ENCODE assay signal across 1 cellular context in the genomic region with DNA sequence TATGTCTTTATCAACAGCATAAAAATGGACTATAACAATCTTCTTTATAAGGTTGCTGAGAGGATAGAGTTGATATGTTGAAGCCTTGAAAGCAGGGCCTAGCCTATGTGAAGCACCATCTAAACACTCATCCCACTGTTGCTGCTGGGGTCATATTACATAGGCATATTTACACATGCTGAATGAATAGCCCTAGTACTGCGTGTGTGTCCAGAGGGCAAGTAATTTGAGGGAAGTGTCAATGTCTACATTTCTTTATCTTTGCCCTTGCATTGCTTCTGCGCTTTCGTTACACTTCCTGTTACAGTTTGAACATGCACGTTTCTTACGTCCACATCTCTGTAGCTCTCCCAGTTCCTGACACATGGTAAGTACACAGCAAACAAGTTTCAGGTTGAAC.
TF ChIP-seq lines count a peak whose summit lies in the region.

No MANE protein-coding gene starts in this region.

TF ChIP-seq in HepG2, 621 proteins besides CTCF, POLR2A, EP300 and RAD21 (continued from another document and continues in another):
- TF ChIP-seq, protein P1, sequence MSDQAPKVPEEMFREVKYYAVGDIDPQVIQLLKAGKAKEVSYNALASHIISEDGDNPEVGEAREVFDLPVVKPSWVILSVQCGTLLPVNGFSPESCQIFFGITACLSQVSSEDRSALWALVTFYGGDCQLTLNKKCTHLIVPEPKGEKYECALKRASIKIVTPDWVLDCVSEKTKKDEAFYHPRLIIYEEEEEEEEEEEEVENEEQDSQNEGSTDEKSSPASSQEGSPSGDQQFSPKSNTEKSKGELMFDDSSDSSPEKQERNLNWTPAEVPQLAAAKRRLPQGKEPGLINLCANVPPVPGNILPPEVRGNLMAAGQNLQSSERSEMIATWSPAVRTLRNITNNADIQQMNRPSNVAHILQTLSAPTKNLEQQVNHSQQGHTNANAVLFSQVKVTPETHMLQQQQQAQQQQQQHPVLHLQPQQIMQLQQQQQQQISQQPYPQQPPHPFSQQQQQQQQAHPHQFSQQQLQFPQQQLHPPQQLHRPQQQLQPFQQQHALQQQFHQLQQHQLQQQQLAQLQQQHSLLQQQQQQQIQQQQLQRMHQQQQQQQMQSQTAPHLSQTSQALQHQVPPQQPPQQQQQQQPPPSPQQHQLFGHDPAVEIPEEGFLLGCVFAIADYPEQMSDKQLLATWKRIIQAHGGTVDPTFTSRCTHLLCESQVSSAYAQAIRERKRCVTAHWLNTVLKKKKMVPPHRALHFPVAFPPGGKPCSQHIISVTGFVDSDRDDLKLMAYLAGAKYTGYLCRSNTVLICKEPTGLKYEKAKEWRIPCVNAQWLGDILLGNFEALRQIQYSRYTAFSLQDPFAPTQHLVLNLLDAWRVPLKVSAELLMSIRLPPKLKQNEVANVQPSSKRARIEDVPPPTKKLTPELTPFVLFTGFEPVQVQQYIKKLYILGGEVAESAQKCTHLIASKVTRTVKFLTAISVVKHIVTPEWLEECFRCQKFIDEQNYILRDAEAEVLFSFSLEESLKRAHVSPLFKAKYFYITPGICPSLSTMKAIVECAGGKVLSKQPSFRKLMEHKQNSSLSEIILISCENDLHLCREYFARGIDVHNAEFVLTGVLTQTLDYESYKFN (CRISPR knock-in tag; conservative IDR thresholded peaks at IDR 0.05): peak; percentile 72
- TF ChIP-seq, protein P2, sequence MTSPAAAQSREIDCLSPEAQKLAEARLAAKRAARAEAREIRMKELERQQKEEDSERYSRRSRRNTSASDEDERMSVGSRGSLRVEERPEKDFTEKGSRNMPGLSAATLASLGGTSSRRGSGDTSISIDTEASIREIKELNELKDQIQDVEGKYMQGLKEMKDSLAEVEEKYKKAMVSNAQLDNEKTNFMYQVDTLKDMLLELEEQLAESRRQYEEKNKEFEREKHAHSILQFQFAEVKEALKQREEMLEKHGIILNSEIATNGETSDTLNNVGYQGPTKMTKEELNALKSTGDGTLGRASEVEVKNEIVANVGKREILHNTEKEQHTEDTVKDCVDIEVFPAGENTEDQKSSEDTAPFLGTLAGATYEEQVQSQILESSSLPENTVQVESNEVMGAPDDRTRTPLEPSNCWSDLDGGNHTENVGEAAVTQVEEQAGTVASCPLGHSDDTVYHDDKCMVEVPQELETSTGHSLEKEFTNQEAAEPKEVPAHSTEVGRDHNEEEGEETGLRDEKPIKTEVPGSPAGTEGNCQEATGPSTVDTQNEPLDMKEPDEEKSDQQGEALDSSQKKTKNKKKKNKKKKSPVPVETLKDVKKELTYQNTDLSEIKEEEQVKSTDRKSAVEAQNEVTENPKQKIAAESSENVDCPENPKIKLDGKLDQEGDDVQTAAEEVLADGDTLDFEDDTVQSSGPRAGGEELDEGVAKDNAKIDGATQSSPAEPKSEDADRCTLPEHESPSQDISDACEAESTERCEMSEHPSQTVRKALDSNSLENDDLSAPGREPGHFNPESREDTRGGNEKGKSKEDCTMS (CRISPR knock-in tag; conservative IDR thresholded peaks at IDR 0.05): no peak
- TF ChIP-seq, protein P3, sequence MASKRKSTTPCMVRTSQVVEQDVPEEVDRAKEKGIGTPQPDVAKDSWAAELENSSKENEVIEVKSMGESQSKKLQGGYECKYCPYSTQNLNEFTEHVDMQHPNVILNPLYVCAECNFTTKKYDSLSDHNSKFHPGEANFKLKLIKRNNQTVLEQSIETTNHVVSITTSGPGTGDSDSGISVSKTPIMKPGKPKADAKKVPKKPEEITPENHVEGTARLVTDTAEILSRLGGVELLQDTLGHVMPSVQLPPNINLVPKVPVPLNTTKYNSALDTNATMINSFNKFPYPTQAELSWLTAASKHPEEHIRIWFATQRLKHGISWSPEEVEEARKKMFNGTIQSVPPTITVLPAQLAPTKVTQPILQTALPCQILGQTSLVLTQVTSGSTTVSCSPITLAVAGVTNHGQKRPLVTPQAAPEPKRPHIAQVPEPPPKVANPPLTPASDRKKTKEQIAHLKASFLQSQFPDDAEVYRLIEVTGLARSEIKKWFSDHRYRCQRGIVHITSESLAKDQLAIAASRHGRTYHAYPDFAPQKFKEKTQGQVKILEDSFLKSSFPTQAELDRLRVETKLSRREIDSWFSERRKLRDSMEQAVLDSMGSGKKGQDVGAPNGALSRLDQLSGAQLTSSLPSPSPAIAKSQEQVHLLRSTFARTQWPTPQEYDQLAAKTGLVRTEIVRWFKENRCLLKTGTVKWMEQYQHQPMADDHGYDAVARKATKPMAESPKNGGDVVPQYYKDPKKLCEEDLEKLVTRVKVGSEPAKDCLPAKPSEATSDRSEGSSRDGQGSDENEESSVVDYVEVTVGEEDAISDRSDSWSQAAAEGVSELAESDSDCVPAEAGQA (IDR thresholded peaks at IDR 0.05; ENCODE audit: low read depth): no peak
- TF ChIP-seq, protein P3 (CRISPR knock-in tag; IDR thresholded peaks at IDR 0.05; ENCODE audit: borderline replicate concordance): no peak
- TF ChIP-seq RFX1 (IDR thresholded peaks at IDR 0.05): no peak
- no peak for TF ChIP-seq ZNF264 (CRISPR knock-in tag; IDR thresholded peaks at IDR 0.05)
- no peak for TF ChIP-seq FIP1L1 (IDR thresholded peaks at IDR 0.05; ENCODE audit: borderline replicate concordance, insufficient read depth, low read depth, low read length)
- no peak for TF ChIP-seq ZNF567 (CRISPR knock-in tag; IDR thresholded peaks at IDR 0.05; ENCODE audit: borderline replicate concordance)
- TF ChIP-seq, protein P4, sequence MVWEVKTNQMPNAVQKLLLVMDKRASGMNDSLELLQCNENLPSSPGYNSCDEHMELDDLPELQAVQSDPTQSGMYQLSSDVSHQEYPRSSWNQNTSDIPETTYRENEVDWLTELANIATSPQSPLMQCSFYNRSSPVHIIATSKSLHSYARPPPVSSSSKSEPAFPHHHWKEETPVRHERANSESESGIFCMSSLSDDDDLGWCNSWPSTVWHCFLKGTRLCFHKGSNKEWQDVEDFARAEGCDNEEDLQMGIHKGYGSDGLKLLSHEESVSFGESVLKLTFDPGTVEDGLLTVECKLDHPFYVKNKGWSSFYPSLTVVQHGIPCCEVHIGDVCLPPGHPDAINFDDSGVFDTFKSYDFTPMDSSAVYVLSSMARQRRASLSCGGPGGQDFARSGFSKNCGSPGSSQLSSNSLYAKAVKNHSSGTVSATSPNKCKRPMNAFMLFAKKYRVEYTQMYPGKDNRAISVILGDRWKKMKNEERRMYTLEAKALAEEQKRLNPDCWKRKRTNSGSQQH (CRISPR knock-in tag; IDR thresholded peaks at IDR 0.05; ENCODE audit: low read depth): no peak
- TF ChIP-seq, protein P5, sequence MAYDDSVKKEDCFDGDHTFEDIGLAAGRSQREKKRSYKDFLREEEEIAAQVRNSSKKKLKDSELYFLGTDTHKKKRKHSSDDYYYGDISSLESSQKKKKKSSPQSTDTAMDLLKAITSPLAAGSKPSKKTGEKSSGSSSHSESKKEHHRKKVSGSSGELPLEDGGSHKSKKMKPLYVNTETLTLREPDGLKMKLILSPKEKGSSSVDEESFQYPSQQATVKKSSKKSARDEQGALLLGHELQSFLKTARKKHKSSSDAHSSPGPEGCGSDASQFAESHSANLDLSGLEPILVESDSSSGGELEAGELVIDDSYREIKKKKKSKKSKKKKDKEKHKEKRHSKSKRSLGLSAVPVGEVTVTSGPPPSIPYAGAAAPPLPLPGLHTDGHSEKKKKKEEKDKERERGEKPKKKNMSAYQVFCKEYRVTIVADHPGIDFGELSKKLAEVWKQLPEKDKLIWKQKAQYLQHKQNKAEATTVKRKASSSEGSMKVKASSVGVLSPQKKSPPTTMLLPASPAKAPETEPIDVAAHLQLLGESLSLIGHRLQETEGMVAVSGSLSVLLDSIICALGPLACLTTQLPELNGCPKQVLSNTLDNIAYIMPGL (CRISPR knock-in tag; IDR thresholded peaks at IDR 0.05; ENCODE audit: borderline replicate concordance in 1 of 2, low read depth in 1 of 2): peak in 1 of 2 experiments; percentile 71; a peak in 1 of 4 replicates
- TF ChIP-seq, protein P6, sequence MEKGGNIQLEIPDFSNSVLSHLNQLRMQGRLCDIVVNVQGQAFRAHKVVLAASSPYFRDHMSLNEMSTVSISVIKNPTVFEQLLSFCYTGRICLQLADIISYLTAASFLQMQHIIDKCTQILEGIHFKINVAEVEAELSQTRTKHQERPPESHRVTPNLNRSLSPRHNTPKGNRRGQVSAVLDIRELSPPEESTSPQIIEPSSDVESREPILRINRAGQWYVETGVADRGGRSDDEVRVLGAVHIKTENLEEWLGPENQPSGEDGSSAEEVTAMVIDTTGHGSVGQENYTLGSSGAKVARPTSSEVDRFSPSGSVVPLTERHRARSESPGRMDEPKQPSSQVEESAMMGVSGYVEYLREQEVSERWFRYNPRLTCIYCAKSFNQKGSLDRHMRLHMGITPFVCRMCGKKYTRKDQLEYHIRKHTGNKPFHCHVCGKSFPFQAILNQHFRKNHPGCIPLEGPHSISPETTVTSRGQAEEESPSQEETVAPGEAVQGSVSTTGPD (CRISPR knock-in tag; IDR thresholded peaks at IDR 0.05): no peak
- TF ChIP-seq, protein P7, sequence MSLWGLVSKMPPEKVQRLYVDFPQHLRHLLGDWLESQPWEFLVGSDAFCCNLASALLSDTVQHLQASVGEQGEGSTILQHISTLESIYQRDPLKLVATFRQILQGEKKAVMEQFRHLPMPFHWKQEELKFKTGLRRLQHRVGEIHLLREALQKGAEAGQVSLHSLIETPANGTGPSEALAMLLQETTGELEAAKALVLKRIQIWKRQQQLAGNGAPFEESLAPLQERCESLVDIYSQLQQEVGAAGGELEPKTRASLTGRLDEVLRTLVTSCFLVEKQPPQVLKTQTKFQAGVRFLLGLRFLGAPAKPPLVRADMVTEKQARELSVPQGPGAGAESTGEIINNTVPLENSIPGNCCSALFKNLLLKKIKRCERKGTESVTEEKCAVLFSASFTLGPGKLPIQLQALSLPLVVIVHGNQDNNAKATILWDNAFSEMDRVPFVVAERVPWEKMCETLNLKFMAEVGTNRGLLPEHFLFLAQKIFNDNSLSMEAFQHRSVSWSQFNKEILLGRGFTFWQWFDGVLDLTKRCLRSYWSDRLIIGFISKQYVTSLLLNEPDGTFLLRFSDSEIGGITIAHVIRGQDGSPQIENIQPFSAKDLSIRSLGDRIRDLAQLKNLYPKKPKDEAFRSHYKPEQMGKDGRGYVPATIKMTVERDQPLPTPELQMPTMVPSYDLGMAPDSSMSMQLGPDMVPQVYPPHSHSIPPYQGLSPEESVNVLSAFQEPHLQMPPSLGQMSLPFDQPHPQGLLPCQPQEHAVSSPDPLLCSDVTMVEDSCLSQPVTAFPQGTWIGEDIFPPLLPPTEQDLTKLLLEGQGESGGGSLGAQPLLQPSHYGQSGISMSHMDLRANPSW (CRISPR knock-in tag; IDR thresholded peaks at IDR 0.05; ENCODE audit: borderline replicate concordance): no peak
- TF ChIP-seq ZNF615 (CRISPR knock-in tag; IDR thresholded peaks at IDR 0.05; ENCODE audit: borderline replicate concordance): no peak
- TF ChIP-seq ZNF83 (CRISPR knock-in tag; IDR thresholded peaks at IDR 0.05; ENCODE audit: borderline replicate concordance): no peak
- TF ChIP-seq ZBTB7B (CRISPR knock-in tag; IDR thresholded peaks at IDR 0.05): no peak
- TF ChIP-seq ZNF777 (CRISPR knock-in tag; IDR thresholded peaks at IDR 0.05): no peak
- TF ChIP-seq ZNF30 (CRISPR knock-in tag; IDR thresholded peaks at IDR 0.05): no peak
